Comparison of ENCODE assay signal across 14 cellular contexts in the genomic region with DNA sequence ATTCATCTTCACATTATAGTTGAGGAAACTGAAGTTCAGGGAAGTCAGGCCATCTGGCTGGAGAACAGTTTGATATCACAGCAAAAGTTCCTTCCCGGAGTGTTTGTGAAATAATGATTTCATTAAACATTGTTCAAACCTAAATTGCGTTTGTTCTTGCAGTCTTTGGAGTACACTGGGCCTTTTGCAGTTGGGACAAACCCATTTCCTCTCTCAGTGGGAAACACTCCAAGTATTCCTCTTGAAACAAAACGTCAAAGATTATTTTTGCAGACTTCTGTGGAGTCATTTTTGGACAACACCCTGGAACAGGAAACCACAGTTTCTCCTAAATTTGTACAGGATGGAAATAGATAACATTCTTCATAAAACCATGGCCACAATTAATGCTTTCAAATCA.
DNase-seq lines count a peak whose midpoint lies in the region; ATAC-seq and TF ChIP-seq lines count a peak whose summit lies in the region.
"Had no signal": no experiment of that assay in that cellular context is flagged by ENCODE, and none has a peak within 500 bp of the region (broad histone marks: within the 10 kb centered on the region; RNA-seq: fewer than 3 reads in every experiment).

No MANE protein-coding gene starts in this region.

- in situ Hi-C loops in astrocyte of the cerebellum (cut with HindIII; ENCODE audit: low sequenced_read_pairs) = no loop called here

- peak; percentile 70 to 80 for ATAC-seq in left cardiac atrium

- H3K4me1 ChIP-seq in rectal smooth muscle tissue (ENCODE audit: control insufficient read depth, insufficient read depth, low read length) = peaks cover 14% of the 10 kb centered on the region

- H3K36me3 ChIP-seq in BJ (ENCODE audit: control insufficient read depth, insufficient read depth, low read length) (no peaks in the 10 kb centered on the region), rectal smooth muscle tissue (ENCODE audit: control insufficient read depth, insufficient read depth, low read length) (no peaks in the 10 kb centered on the region)
- H3K36me3 ChIP-seq: HAP-1 had no signal

- H3K27ac ChIP-seq in rectal smooth muscle tissue (ENCODE audit: low read depth, low read length) = peak overlapping the region; percentile 75
- H3K27ac ChIP-seq: C4-2B had no signal

- POLR2A ChIA-PET in BJ (lab: Charles Lee) = no interaction called here

- CTCF ChIA-PET in BJ (lab: Yijun Ruan, JAX) = no interaction called here

- intact Hi-C loops in left cardiac atrium (cut with DNase I) = loop anchor here (5.0 kb wide), 2 partner anchors 37 to 287 kb away; partner anchors contain the start of gene PTPRG (in 2 of the 2)

- no peak overlapping the region for H3K9ac ChIP-seq in rectal smooth muscle tissue (ENCODE audit: low read length)

- no peak overlapping the region for H3K4me3 ChIP-seq in BJ (ENCODE audit: low read depth, low read length)
- H3K4me3 ChIP-seq in astrocyte of the cerebellum (ENCODE audit: low read depth, low read length) = no peak overlapping the region
- H3K4me3 ChIP-seq in rectal smooth muscle tissue (ENCODE audit: low read length) = no peak overlapping the region
- H3K4me3 ChIP-seq: HAP-1 had no signal

- peak; percentile 54 for DNase-seq in BJ (ENCODE audit: low read depth)
- DNase-seq in astrocyte of the cerebellum (ENCODE audit: low read depth) = peak; percentile 90
- no peak for DNase-seq in left cardiac atrium
- no peak for DNase-seq in stimulated activated CD4-positive, alpha-beta T cell treated with anti-CD3 and anti-CD28 coated beads, Interleukin-2, amount 100 ng/mL, for 24 hours
- DNase-seq in cerebellum (ENCODE audit: low spot score) = no peak
- no peak for DNase-seq in activated CD4-positive, CD25-positive, alpha-beta regulatory T cell treated with anti-CD3 and anti-CD28 coated beads, Interleukin-2, amount 50 U/mL, for 72 hours
- DNase-seq in OCI-M1 (lab: John Stamatoyannopoulos, UW) = no peak
- DNase-seq: activated B cell treated with CpG ODN at 0.5 μM for 24 hours; activated naive CD8-positive, alpha-beta T cell treated with anti-CD3 and anti-CD28 coated beads, Interleukin-2, amount 10 ng/mL, durations not matched to agents 7 days and 5 days; immature natural killer cell; NCI-H748 treated with DMSO at 0.1 percent for 48 hours had no signal

- H3K27me3 ChIP-seq in BJ (ENCODE audit: control insufficient read depth, insufficient read depth, low read length) (no peaks in the 10 kb centered on the region), rectal smooth muscle tissue (ENCODE audit: control insufficient read depth, insufficient read depth, low read length) (no peaks in the 10 kb centered on the region)

- no peak for TF ChIP-seq CTCF in BJ (IDR thresholded peaks at IDR 0.05; ENCODE audit: insufficient read depth, low read depth, low read length)
- no peak for TF ChIP-seq CTCF in astrocyte of the cerebellum (IDR thresholded peaks at IDR 0.05; ENCODE audit: low read depth, low read length, missing control alignments)

Comparison
In these comparisons a context has a peak if more than half of its experiments do, and no peak if none do; other contexts are left out.
1. DNase-seq: peak in BJ (single experiment) and astrocyte of the cerebellum (single experiment); none in left cardiac atrium (single experiment), stimulated activated CD4-positive, alpha-beta T cell treated with anti-CD3 and anti-CD28 coated beads, Interleukin-2, amount 100 ng/mL, for 24 hours (0 of 2), cerebellum (single experiment), activated CD4-positive, CD25-positive, alpha-beta regulatory T cell treated with anti-CD3 and anti-CD28 coated beads, Interleukin-2, amount 50 U/mL, for 72 hours (single experiment) and OCI-M1 (single experiment).